22 cellular contexts compared by ENCODE assay signal in the genomic region with DNA sequence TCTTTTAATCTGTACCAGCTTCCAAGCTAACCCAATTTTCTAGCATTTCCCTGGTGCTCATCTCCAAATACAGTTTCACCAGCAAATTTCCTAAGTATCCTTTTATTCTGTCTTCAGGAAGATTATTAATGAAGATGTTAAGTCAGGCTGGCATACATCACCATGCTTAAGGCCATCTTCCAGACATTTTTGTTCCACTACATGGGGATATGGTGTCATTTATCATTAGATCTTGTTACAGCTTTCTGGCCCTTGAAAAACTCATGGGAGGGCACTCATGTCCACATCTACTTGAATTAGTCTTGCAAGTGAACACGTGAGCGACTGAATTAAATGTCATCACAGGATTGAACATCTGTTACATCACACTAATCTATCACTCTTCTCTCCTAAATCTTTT.
"Had no signal": no experiment of that assay in that cellular context is flagged by ENCODE, and none has a peak within 500 bp of the region (broad histone marks: within the 10 kb centered on the region; RNA-seq: fewer than 3 reads in every experiment).

No MANE protein-coding gene starts in this region.

- DNase-seq: colonic mucosa; effector CD8-positive, alpha-beta T cell; endodermal cell; foreskin fibroblast; gastrocnemius medialis; head of caudate nucleus; kidney; mesenchymal stem cell; mucosa of descending colon; naive B cell; sigmoid colon; stimulated activated CD4-positive, alpha-beta T cell treated with anti-CD3 and anti-CD28 coated beads, Interleukin-2, amount 100 ng/mL, for 24 hours; stimulated activated CD4-positive, alpha-beta T cell treated with anti-CD3 and anti-CD28 coated beads, Interleukin-4, amount 100 ng/mL, for 24 hours; stimulated activated naive CD4-positive, alpha-beta T cell treated with Interleukin-2 at 50 U/mL for 16 hours; stomach; testis; tibial artery; upper lobe of left lung had no signal

- ATAC-seq: esophagus mucosa; gastrocnemius medialis; left lobe of liver; mucosa of descending colon; natural killer cell treated with Interleukin-12 subunit alpha and Interleukin-12 subunit beta and Interleukin-15 and Interleukin-18, amount 100 ng/mL, for 72 hours; stimulated activated effector memory CD8-positive, alpha-beta T cell treated with anti-CD3 and anti-CD28 coated beads, Interleukin-12 subunit alpha, Interleukin-12 subunit beta, amount 100 ng/mL, for 72 hours had no signal
